Comparison of ENCODE assay signal across 17 cellular contexts in the genomic region with DNA sequence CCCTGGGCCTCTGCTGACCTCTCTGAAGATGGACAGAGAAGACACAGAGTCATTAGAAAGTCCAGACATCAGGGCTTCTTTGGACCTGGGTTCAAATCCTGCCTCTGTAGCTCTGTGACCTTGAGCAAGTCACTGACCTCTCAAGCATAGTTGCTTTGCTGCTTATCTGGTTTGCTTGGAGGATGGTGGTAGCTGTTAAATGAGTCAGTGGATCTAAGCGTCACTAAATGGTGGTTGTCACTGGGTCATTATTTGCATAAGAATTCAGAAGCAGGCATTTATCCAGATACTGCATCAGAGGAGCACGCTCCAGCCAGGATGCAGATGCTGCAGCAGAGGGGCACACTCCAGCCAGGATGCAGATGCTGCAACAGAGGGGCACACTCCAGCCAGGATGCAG.
DNase-seq lines count a peak whose midpoint lies in the region; ATAC-seq, FAIRE-seq and TF ChIP-seq lines count a peak whose summit lies in the region.
"Had no signal": no experiment of that assay in that cellular context is flagged by ENCODE, and none has a peak within 500 bp of the region (broad histone marks: within the 10 kb centered on the region; RNA-seq: fewer than 3 reads in every experiment).

No MANE protein-coding gene starts in this region.

- H3K9me3 Mint-ChIP-seq in astrocyte (ENCODE audit: unreplicated experiment), result no peaks in the 10 kb centered on the region
- H3K9me3 Mint-ChIP-seq: CD8-positive, alpha-beta T cell had no signal

- H3K79me2 ChIP-seq in GM23248 (ENCODE audit: insufficient read depth) (no peaks in the 10 kb centered on the region), astrocyte (ENCODE audit: insufficient read depth, low read length) (no peaks in the 10 kb centered on the region)

- no peak overlapping the region for H3K4me3 ChIP-seq in AG04449 (ENCODE audit: low read depth, low read length)
- H3K4me3 ChIP-seq in GM23248, result no peak overlapping the region
- H3K4me3 ChIP-seq in astrocyte (ENCODE audit: insufficient read depth, low read depth, low read length), result no peak overlapping the region

- no peak overlapping the region for H3K9ac ChIP-seq in GM23248
- no peak overlapping the region for H3K9ac ChIP-seq in astrocyte (ENCODE audit: low read length)

- WGBS in GM23248 (ENCODE audit: low coverage in 1 of 2, low lambda C conversion rate in 2 of 2, missing lambda C conversion rate in 2 of 2), 2 experiments, result 63 to 72% methylated on average over 2 of the region's 2 CpGs

- peak; percentile 38 for DNase-seq in AG04449 (ENCODE audit: low read depth, low spot score)
- DNase-seq in GM23248, result peak; percentile 41
- DNase-seq in astrocyte (ENCODE audit: low read depth), result peak; percentile 70
- peak; percentile 36 for DNase-seq in hepatic stellate cell (ENCODE audit: low spot score)
- no peak for DNase-seq in OCI-M1 (lab: John Stamatoyannopoulos, UW)
- no peak for DNase-seq in occipital lobe (lab: John Stamatoyannopoulos, UW)
- DNase-seq in erythroblast (lab: John Stamatoyannopoulos, UW), result no peak
- DNase-seq: BE2C; CD8-positive, alpha-beta T cell; KG1; NCI-H1092 treated with DMSO at 0.1 percent for 48 hours; NCI-H1694 treated with DMSO at 0.1 percent for 48 hours; NCI-H345; SIG-M5 had no signal

- H3K4me1 ChIP-seq in GM23248 (ENCODE audit: insufficient read depth) (peaks cover 7% of the 10 kb centered on the region; the same call in 1 of the 2 replicates), astrocyte (ENCODE audit: insufficient read depth, low read length) (peaks cover 10% of the 10 kb centered on the region)
- H3K4me1 ChIP-seq: BE2C had no signal

- H3K36me3 ChIP-seq in GM23248 (ENCODE audit: low read depth) (no peaks in the 10 kb centered on the region; the same call in 1 of the 2 replicates), astrocyte (ENCODE audit: insufficient read depth, low read length) (peaks cover 10% of the 10 kb centered on the region)
- H3K36me3 ChIP-seq: BE2C had no signal

- H3K27ac ChIP-seq in GM23248 (no peak overlapping the region), astrocyte (ENCODE audit: low read depth, low read length) (no peak overlapping the region)
- H3K27ac ChIP-seq: HL-60 had no signal

- no peak overlapping the region for H3K4me3 Mint-ChIP-seq in astrocyte (ENCODE audit: unreplicated experiment)
- H3K4me3 Mint-ChIP-seq: CD8-positive, alpha-beta T cell had no signal

- H3K4me2 ChIP-seq in GM23248 (ENCODE audit: unreplicated experiment) (no peak overlapping the region), astrocyte (ENCODE audit: low read length) (no peak overlapping the region)

- no peak for TF ChIP-seq POLR2A in erythroblast (IDR thresholded peaks at IDR 0.05; ENCODE audit: low read length)

- H3K27me3 Mint-ChIP-seq in astrocyte (ENCODE audit: low read depth, unreplicated experiment), result no peaks in the 10 kb centered on the region

- H3K27me3 ChIP-seq in GM23248 (replicated peaks; ENCODE audit: insufficient read depth), result no peaks in the 10 kb centered on the region
- no peaks in the 10 kb centered on the region for H3K27me3 ChIP-seq in astrocyte (ENCODE audit: insufficient read depth, low read length)
- H3K27me3 ChIP-seq: BE2C had no signal

- in situ Hi-C loops in GM23248 (cut with MboI), result no loop called here

- H4K20me1 ChIP-seq in GM23248 (ENCODE audit: insufficient read depth), result no peaks in the 10 kb centered on the region
- H4K20me1 ChIP-seq in astrocyte (ENCODE audit: insufficient read depth, low read length), result peaks cover 23% of the 10 kb centered on the region

- TF ChIP-seq CTCF in AG04449 (IDR thresholded peaks at IDR 0.05; ENCODE audit: insufficient read depth, low read length, missing control alignments), result no peak
- no peak for TF ChIP-seq CTCF in astrocyte (IDR thresholded peaks at IDR 0.05; ENCODE audit: insufficient read depth, low read depth, low read length)

- no peaks in the 10 kb centered on the region for H3K9me3 ChIP-seq in GM23248 (ENCODE audit: low read depth)
- no peaks in the 10 kb centered on the region for H3K9me3 ChIP-seq in astrocyte (ENCODE audit: insufficient read depth, low read depth, low read length)
- H3K9me3 ChIP-seq: BE2C had no signal

- POLR2A ChIA-PET in AG04449 (lab: Yijun Ruan, JAX), result no interaction called here

- H3K9me2 ChIP-seq in GM23248 (ENCODE audit: insufficient read depth), result no peaks in the 10 kb centered on the region

- H3K36me3 Mint-ChIP-seq in astrocyte (ENCODE audit: low read depth, unreplicated experiment), result peaks cover 25% of the 10 kb centered on the region
- H3K36me3 Mint-ChIP-seq: CD8-positive, alpha-beta T cell had no signal

- no peak for FAIRE-seq in astrocyte (lab: Jason Lieb, UNC)

- peaks cover 16% of the 10 kb centered on the region for H3K4me1 Mint-ChIP-seq in astrocyte (ENCODE audit: low read depth, unreplicated experiment)

- CTCF ChIA-PET in AG04449 (lab: Yijun Ruan, JAX), result interaction anchor here (0.8 to 1.2 kb wide), 4 partner anchors 17 to 271 kb away, joined by 3 read pairs; no protein-coding TSS in a partner anchor

- no peaks in the 10 kb centered on the region for H3F3A ChIP-seq in GM23248 (ENCODE audit: insufficient read depth)

- ATAC-seq in HG02884 (IDR thresholded peaks at IDR 0.05; ENCODE audit: unreplicated experiment), result no peak
- ATAC-seq: CD8-positive, alpha-beta T cell; HCT116 had no signal

- H3K27ac Mint-ChIP-seq in astrocyte (ENCODE audit: unreplicated experiment), result no peak overlapping the region
- H3K27ac Mint-ChIP-seq: CD8-positive, alpha-beta T cell had no signal

- H2AFZ ChIP-seq in GM23248, result no peak overlapping the region
- H2AFZ ChIP-seq in astrocyte (ENCODE audit: low read depth, low read length), result no peak overlapping the region

Comparison
In these comparisons a context has a peak if more than half of its experiments do, and no peak if none do; other contexts are left out.
1. DNase-seq: peak in AG04449 (single experiment), GM23248 (single experiment), astrocyte (single experiment) and hepatic stellate cell (single experiment); none in OCI-M1 (single experiment), occipital lobe (single experiment) and erythroblast (0 of 2).